Comparison of ENCODE assay signal across 1 cellular context in genomic region chr1:46036894-46037596, GRCh38.
TF ChIP-seq lines count a peak whose summit lies in the region.

No MANE protein-coding gene starts in this region.

TF ChIP-seq in HepG2, 621 proteins besides CTCF, POLR2A, EP300 and RAD21 (continued from another document and continues in another):
- TF ChIP-seq UBTF (CRISPR knock-in tag; IDR thresholded peaks at IDR 0.05) (0 out of 2 replicates have a peak, but pooled peaks have one; percentile 27), RFX3 (CRISPR knock-in tag; IDR thresholded peaks at IDR 0.05) (no peak), MATR3 (CRISPR knock-in tag; IDR thresholded peaks at IDR 0.05) (no peak), ELF3 (CRISPR knock-in tag; IDR thresholded peaks at IDR 0.05) (no peak), NR1H2 (CRISPR knock-in tag; IDR thresholded peaks at IDR 0.05; ENCODE audit: borderline replicate concordance, low read depth) (no peak), STAG1 (CRISPR knock-in tag; IDR thresholded peaks at IDR 0.05) (peak; percentile 98), ZNF101 (CRISPR knock-in tag; IDR thresholded peaks at IDR 0.05; ENCODE audit: borderline replicate concordance, low read depth) (no peak), NBN (conservative IDR thresholded peaks at IDR 0.05) (no peak), ZNF557 (CRISPR knock-in tag; IDR thresholded peaks at IDR 0.05) (no peak), SRSF9 (IDR thresholded peaks at IDR 0.05; ENCODE audit: borderline replicate concordance, insufficient read depth, low read depth, low read length, poor library complexity, severe bottlenecking) (no peak), ZNF12 (CRISPR knock-in tag; IDR thresholded peaks at IDR 0.05) (no peak), TAF1 (CRISPR knock-in tag; IDR thresholded peaks at IDR 0.05) (no peak), ERF (CRISPR knock-in tag; IDR thresholded peaks at IDR 0.05) (0 out of 2 replicates have a peak, but pooled peaks have one; percentile 29), BRCA1 (CRISPR knock-in tag; IDR thresholded peaks at IDR 0.05) (no peak), RFX1 (IDR thresholded peaks at IDR 0.05) (no peak), ZNF383 (CRISPR knock-in tag; IDR thresholded peaks at IDR 0.05; ENCODE audit: borderline replicate concordance) (no peak), DZIP1 (CRISPR knock-in tag; IDR thresholded peaks at IDR 0.05) (no peak), ZNF337 (CRISPR knock-in tag; IDR thresholded peaks at IDR 0.05; ENCODE audit: borderline replicate concordance, low read depth) (no peak), ZNF800 (CRISPR knock-in tag; IDR thresholded peaks at IDR 0.05) (no peak), ZBED4 (CRISPR knock-in tag; IDR thresholded peaks at IDR 0.05; ENCODE audit: borderline replicate concordance) (no peak), ZNF263 (CRISPR knock-in tag; IDR thresholded peaks at IDR 0.05) (no peak), ZNF589 (CRISPR knock-in tag; conservative IDR thresholded peaks at IDR 0.05) (no peak), PHF5A (CRISPR knock-in tag; IDR thresholded peaks at IDR 0.05; ENCODE audit: low read depth, unreplicated experiment) (no peak), ZNF460 (CRISPR knock-in tag; IDR thresholded peaks at IDR 0.05; ENCODE audit: borderline replicate concordance) (no peak), ZMAT3 (CRISPR knock-in tag; conservative IDR thresholded peaks at IDR 0.05) (no peak), IRF2 (CRISPR knock-in tag; IDR thresholded peaks at IDR 0.05) (peak; percentile 63; the same call in 1 of the 2 replicates), BORCS8-MEF2B (CRISPR knock-in tag; IDR thresholded peaks at IDR 0.05) (no peak), KDM5A (IDR thresholded peaks at IDR 0.05; ENCODE audit: borderline replicate concordance, low read length) (no peak), HMGXB4 (CRISPR knock-in tag; IDR thresholded peaks at IDR 0.05; ENCODE audit: borderline replicate concordance in 1 of 2, low read depth in 1 of 2) (no peak), NFYC (CRISPR knock-in tag; IDR thresholded peaks at IDR 0.05) (no peak), MED8 (CRISPR knock-in tag; IDR thresholded peaks at IDR 0.05; ENCODE audit: insufficient replicate concordance) (no peak), ARNT (IDR thresholded peaks at IDR 0.05) (no peak), MBD4 (IDR thresholded peaks at IDR 0.05; ENCODE audit: borderline replicate concordance, low read length) (no peak), NFRKB (IDR thresholded peaks at IDR 0.05) (no peak)
- TF ChIP-seq, protein P1, sequence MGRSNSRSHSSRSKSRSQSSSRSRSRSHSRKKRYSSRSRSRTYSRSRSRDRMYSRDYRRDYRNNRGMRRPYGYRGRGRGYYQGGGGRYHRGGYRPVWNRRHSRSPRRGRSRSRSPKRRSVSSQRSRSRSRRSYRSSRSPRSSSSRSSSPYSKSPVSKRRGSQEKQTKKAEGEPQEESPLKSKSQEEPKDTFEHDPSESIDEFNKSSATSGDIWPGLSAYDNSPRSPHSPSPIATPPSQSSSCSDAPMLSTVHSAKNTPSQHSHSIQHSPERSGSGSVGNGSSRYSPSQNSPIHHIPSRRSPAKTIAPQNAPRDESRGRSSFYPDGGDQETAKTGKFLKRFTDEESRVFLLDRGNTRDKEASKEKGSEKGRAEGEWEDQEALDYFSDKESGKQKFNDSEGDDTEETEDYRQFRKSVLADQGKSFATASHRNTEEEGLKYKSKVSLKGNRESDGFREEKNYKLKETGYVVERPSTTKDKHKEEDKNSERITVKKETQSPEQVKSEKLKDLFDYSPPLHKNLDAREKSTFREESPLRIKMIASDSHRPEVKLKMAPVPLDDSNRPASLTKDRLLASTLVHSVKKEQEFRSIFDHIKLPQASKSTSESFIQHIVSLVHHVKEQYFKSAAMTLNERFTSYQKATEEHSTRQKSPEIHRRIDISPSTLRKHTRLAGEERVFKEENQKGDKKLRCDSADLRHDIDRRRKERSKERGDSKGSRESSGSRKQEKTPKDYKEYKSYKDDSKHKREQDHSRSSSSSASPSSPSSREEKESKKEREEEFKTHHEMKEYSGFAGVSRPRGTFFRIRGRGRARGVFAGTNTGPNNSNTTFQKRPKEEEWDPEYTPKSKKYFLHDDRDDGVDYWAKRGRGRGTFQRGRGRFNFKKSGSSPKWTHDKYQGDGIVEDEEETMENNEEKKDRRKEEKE (IDR thresholded peaks at IDR 0.05), result no peak
- TF ChIP-seq, protein P2, sequence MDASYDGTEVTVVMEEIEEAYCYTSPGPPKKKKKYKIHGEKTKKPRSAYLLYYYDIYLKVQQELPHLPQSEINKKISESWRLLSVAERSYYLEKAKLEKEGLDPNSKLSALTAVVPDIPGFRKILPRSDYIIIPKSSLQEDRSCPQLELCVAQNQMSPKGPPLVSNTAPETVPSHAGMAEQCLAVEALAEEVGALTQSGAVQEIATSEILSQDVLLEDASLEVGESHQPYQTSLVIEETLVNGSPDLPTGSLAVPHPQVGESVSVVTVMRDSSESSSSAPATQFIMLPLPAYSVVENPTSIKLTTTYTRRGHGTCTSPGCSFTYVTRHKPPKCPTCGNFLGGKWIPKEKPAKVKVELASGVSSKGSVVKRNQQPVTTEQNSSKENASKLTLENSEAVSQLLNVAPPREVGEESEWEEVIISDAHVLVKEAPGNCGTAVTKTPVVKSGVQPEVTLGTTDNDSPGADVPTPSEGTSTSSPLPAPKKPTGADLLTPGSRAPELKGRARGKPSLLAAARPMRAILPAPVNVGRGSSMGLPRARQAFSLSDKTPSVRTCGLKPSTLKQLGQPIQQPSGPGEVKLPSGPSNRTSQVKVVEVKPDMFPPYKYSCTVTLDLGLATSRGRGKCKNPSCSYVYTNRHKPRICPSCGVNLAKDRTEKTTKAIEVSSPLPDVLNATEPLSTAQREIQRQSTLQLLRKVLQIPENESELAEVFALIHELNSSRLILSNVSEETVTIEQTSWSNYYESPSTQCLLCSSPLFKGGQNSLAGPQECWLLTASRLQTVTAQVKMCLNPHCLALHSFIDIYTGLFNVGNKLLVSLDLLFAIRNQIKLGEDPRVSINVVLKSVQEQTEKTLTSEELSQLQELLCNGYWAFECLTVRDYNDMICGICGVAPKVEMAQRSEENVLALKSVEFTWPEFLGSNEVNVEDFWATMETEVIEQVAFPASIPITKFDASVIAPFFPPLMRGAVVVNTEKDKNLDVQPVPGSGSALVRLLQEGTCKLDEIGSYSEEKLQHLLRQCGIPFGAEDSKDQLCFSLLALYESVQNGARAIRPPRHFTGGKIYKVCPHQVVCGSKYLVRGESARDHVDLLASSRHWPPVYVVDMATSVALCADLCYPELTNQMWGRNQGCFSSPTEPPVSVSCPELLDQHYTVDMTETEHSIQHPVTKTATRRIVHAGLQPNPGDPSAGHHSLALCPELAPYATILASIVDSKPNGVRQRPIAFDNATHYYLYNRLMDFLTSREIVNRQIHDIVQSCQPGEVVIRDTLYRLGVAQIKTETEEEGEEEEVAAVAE (CRISPR knock-in tag; IDR thresholded peaks at IDR 0.05; ENCODE audit: borderline replicate concordance), result no peak
- TF ChIP-seq, protein P3, sequence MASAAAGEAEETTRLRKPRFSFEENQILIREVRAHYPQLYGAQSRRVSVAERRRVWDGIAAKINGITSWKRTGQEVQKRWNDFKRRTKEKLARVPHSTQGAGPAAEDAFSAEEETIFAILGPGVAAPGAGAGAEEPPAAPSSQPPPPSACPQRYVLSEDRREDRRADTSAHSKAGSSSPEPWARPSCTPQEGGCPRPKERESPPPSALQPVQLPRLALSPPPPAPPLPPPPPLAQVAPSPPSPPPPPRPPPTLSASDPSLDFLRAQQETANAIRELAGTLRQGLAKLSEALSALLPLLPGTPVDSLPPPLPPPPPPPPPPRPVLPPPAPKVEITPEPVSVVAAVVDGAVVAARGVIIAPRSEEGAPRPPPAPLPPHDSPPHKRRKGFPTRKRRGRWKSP (CRISPR knock-in tag; IDR thresholded peaks at IDR 0.05), result no peak
- TF ChIP-seq, protein P4, sequence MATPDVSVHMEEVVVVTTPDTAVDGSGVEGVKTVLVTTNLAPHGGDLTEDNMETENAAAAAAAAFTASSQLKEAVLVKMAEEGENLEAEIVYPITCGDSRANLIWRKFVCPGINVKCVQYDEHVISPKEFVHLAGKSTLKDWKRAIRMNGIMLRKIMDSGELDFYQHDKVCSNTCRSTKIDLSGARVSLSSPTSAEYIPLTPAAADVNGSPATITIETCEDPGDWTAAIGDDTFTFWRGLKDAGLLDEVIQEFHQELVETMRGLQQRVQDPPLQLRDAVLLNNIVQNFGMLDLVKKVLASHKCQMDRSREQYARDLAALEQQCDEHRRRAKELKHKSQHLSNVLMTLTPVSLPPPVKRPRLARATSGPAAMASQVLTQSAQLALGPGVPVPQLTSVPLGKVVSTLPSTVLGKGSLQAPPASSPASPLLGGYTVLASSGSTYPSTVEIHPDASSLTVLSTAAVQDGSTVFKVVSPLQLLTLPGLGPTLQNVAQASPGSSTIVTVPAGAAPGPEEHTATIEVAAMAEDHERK (CRISPR knock-in tag; IDR thresholded peaks at IDR 0.05; ENCODE audit: low read depth), result no peak
